ENCODE assay signal across 20 cellular contexts in genomic region chr16:89120921-89121351, GRCh38. TPM values are rescaled to one million over a fixed set of nuclear protein-coding genes. Genes with fewer than 3 reads are reported as not detected.
DNase-seq lines count a peak whose midpoint lies in the region; ATAC-seq, FAIRE-seq and TF ChIP-seq lines count a peak whose summit lies in the region.
"Had no signal": no experiment of that assay in that cellular context is flagged by ENCODE, and none has a peak within 500 bp of the region (broad histone marks: within the 10 kb centered on the region; RNA-seq: fewer than 3 reads in every experiment).

No MANE protein-coding gene starts in this region.

- intact Hi-C loops in CD14-positive monocyte (cut with micrococcal nuclease) = no loop called here

- POLR2A ChIA-PET in WTC11 (lab: Charles Lee) = no interaction called here

- TF ChIP-seq CTCF in CD14-positive monocyte (IDR thresholded peaks at IDR 0.05) = no peak
- TF ChIP-seq CTCF in WTC11 (IDR thresholded peaks at IDR 0.05) = no peak
- TF ChIP-seq CTCF in type B pancreatic cell (conservative IDR thresholded peaks at IDR 0.05) = no peak

- no peak overlapping the region for H3K4me3 Mint-ChIP-seq in T-helper 2 cell treated with Interferon-gamma antibody and Interleukin-4, amounts not matched to agents 5 μg/mL and 100 μg/mL, for 36 hours
- H3K4me3 Mint-ChIP-seq in CD14-positive monocyte (no peak overlapping the region), WTC11 (no peak overlapping the region), naive B cell (no peak overlapping the region), type B pancreatic cell (no peak overlapping the region)
- H3K4me3 Mint-ChIP-seq: activated CD4-positive, alpha-beta T cell treated with anti-CD3 and anti-CD28 coated beads for 36 hours; brain; endodermal cell; neural crest cell had no signal

- no peaks in the 10 kb centered on the region for H3K9me3 Mint-ChIP-seq in T-helper 2 cell treated with Interferon-gamma antibody and Interleukin-4, amounts not matched to agents 5 μg/mL and 100 μg/mL, for 36 hours
- H3K9me3 Mint-ChIP-seq in CD14-positive monocyte = peaks cover 0 to 4% (median 2%) of the 10 kb centered on the region in 7 donors
- H3K9me3 Mint-ChIP-seq in WTC11 = peaks cover 10% of the 10 kb centered on the region
- H3K9me3 Mint-ChIP-seq in naive B cell = no peaks in the 10 kb centered on the region
- no peaks in the 10 kb centered on the region for H3K9me3 Mint-ChIP-seq in type B pancreatic cell
- H3K9me3 Mint-ChIP-seq: neural crest cell had no signal

- no peaks in the 10 kb centered on the region for H3K27me3 Mint-ChIP-seq in T-helper 2 cell treated with Interferon-gamma antibody and Interleukin-4, amounts not matched to agents 5 μg/mL and 100 μg/mL, for 36 hours (ENCODE audit: low read depth)
- H3K27me3 Mint-ChIP-seq in CD14-positive monocyte (ENCODE audit: low read depth in 3 of 3) (peaks cover 0 to 3% (median 0%) of the 10 kb centered on the region in 3 donors), WTC11 (ENCODE audit: low read depth) (no peaks in the 10 kb centered on the region), naive B cell (no peaks in the 10 kb centered on the region), type B pancreatic cell (no peaks in the 10 kb centered on the region)
- H3K27me3 Mint-ChIP-seq: activated CD4-positive, alpha-beta T cell treated with anti-CD3 and anti-CD28 coated beads for 36 hours; brain had no signal

- DNase-seq in T-helper 2 cell treated with Interferon-gamma antibody and Interleukin-4, amounts not matched to agents 5 μg/mL and 100 μg/mL, for 36 hours (ENCODE audit: low spot score) = no peak
- DNase-seq in T-helper 2 cell = no peak
- peak; percentile 44 for DNase-seq in CD14-positive monocyte (ENCODE audit: low spot score)
- peak; percentile 1 for DNase-seq in WTC11 (ENCODE audit: low spot score)
- no peak for DNase-seq in naive B cell
- DNase-seq in GM19239 (ENCODE audit: insufficient read length, low spot score) = no peak
- DNase-seq in type B pancreatic cell (ENCODE audit: extremely low spot score, unreplicated experiment) = no peak
- no peak for DNase-seq in GOT3 (lab: John Stamatoyannopoulos, UW)
- DNase-seq: activated CD4-positive, alpha-beta T cell treated with anti-CD3 and anti-CD28 coated beads for 36 hours; Calu3; colonic mucosa; endodermal cell; NCI-H1417; NCI-H2107; RPMI8226; stimulated activated CD4-positive, alpha-beta T cell treated with anti-CD3 and anti-CD28 coated beads, Interleukin-4, amount 100 ng/mL, for 24 hours had no signal

- H3K36me3 Mint-ChIP-seq in T-helper 2 cell treated with Interferon-gamma antibody and Interleukin-4, amounts not matched to agents 5 μg/mL and 100 μg/mL, for 36 hours (ENCODE audit: low read depth) = peaks cover 52% of the 10 kb centered on the region
- peaks cover 78 to 89% of the 10 kb centered on the region in 2 donors for H3K36me3 Mint-ChIP-seq in CD14-positive monocyte
- peaks cover 49% of the 10 kb centered on the region for H3K36me3 Mint-ChIP-seq in WTC11
- H3K36me3 Mint-ChIP-seq in naive B cell = peaks cover 4 to 19% of the 10 kb centered on the region in 2 donors
- H3K36me3 Mint-ChIP-seq in type B pancreatic cell = peaks cover 13% of the 10 kb centered on the region

- peak overlapping the region; percentile 3 for H3K27ac Mint-ChIP-seq in T-helper 2 cell treated with Interferon-gamma antibody and Interleukin-4, amounts not matched to agents 5 μg/mL and 100 μg/mL, for 36 hours
- H3K27ac Mint-ChIP-seq in CD14-positive monocyte (no peak overlapping the region), WTC11 (no peak overlapping the region), naive B cell (peak overlapping the region in 4 of 6 donors; percentile 49 to 94 (median 60)), type B pancreatic cell (no peak overlapping the region)
- H3K27ac Mint-ChIP-seq: activated CD4-positive, alpha-beta T cell treated with anti-CD3 and anti-CD28 coated beads for 36 hours; endodermal cell had no signal

- no peak for ATAC-seq in WTC11
- no peak for ATAC-seq in naive B cell (ENCODE audit: low read depth in 2 of 2)
- ATAC-seq: activated CD4-positive, alpha-beta T cell treated with anti-CD3 and anti-CD28 coated beads for 36 hours had no signal

- H3K4me1 Mint-ChIP-seq in T-helper 2 cell treated with Interferon-gamma antibody and Interleukin-4, amounts not matched to agents 5 μg/mL and 100 μg/mL, for 36 hours (ENCODE audit: low read depth) = peaks cover 7% of the 10 kb centered on the region
- peaks cover 22% of the 10 kb centered on the region for H3K4me1 Mint-ChIP-seq in CD14-positive monocyte
- H3K4me1 Mint-ChIP-seq in WTC11 = peaks cover 7% of the 10 kb centered on the region
- H3K4me1 Mint-ChIP-seq in naive B cell = peaks cover 18 to 23% (median 18%) of the 10 kb centered on the region in 3 donors
- H3K4me1 Mint-ChIP-seq in type B pancreatic cell (ENCODE audit: unreplicated experiment) = no peaks in the 10 kb centered on the region
- H3K4me1 Mint-ChIP-seq: endodermal cell had no signal

- CTCF ChIA-PET in WTC11 (lab: Charles Lee) = no interaction called here

- FAIRE-seq in GM19239 (lab: Jason Lieb, UNC) = no peak
- FAIRE-seq: GM18507 had no signal

TF ChIP-seq in WTC11, 78 proteins besides CTCF, POLR2A, EP300 and RAD21:
- TF ChIP-seq ZNF232 (CRISPR knock-in tag; IDR thresholded peaks at IDR 0.05) = no peak
- TF ChIP-seq ZNF121 (CRISPR knock-in tag; IDR thresholded peaks at IDR 0.05) = no peak
- TF ChIP-seq ZNF423 (CRISPR knock-in tag; IDR thresholded peaks at IDR 0.05) = no peak
- TF ChIP-seq CDX4 (CRISPR knock-in tag; IDR thresholded peaks at IDR 0.05; ENCODE audit: borderline replicate concordance) = no peak
- TF ChIP-seq, protein P1, sequence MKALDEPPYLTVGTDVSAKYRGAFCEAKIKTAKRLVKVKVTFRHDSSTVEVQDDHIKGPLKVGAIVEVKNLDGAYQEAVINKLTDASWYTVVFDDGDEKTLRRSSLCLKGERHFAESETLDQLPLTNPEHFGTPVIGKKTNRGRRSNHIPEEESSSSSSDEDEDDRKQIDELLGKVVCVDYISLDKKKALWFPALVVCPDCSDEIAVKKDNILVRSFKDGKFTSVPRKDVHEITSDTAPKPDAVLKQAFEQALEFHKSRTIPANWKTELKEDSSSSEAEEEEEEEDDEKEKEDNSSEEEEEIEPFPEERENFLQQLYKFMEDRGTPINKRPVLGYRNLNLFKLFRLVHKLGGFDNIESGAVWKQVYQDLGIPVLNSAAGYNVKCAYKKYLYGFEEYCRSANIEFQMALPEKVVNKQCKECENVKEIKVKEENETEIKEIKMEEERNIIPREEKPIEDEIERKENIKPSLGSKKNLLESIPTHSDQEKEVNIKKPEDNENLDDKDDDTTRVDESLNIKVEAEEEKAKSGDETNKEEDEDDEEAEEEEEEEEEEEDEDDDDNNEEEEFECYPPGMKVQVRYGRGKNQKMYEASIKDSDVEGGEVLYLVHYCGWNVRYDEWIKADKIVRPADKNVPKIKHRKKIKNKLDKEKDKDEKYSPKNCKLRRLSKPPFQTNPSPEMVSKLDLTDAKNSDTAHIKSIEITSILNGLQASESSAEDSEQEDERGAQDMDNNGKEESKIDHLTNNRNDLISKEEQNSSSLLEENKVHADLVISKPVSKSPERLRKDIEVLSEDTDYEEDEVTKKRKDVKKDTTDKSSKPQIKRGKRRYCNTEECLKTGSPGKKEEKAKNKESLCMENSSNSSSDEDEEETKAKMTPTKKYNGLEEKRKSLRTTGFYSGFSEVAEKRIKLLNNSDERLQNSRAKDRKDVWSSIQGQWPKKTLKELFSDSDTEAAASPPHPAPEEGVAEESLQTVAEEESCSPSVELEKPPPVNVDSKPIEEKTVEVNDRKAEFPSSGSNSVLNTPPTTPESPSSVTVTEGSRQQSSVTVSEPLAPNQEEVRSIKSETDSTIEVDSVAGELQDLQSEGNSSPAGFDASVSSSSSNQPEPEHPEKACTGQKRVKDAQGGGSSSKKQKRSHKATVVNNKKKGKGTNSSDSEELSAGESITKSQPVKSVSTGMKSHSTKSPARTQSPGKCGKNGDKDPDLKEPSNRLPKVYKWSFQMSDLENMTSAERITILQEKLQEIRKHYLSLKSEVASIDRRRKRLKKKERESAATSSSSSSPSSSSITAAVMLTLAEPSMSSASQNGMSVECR (CRISPR knock-in tag; IDR thresholded peaks at IDR 0.05; ENCODE audit: borderline replicate concordance) = no peak
- no peak for TF ChIP-seq ZNF671 (CRISPR knock-in tag; IDR thresholded peaks at IDR 0.05)

RNA-seq across cellular contexts. Expression of gene ACSF3, which starts 27.3 kb away (rescaled TPM):
- polyA plus RNA-seq in CD14-positive monocyte = 10 to 100 TPM; 23.5 to 26.4 TPM
- total RNA-seq in WTC11 (2021) = 22.9 to 29.5 TPM (median 26.4 TPM) in 3 replicates
- polyA plus RNA-seq in naive B cell (ENCODE audit: low read depth in 6 of 6) = 10 to 100 TPM; 30.0 to 43.6 (median 33.9) TPM
- 23.6 and 29.0 TPM in 2 replicates for total RNA-seq in type B pancreatic cell (ENCODE audit: low replicate concordance)

RNA-seq across cellular contexts. Expression of gene CDH15, which starts 50.6 kb away (rescaled TPM):
- not detected for polyA plus RNA-seq in CD14-positive monocyte
- total RNA-seq in WTC11 (2021) = 0.41 to 0.76 TPM (median 0.46 TPM) in 3 replicates
- polyA plus RNA-seq in naive B cell (ENCODE audit: low read depth in 6 of 6) = not detected
- total RNA-seq in type B pancreatic cell (ENCODE audit: low replicate concordance) = 5.0 TPM in 1 of 2 replicates, not detected in the other
- total RNA-seq: activated CD4-positive, alpha-beta T cell treated with anti-CD3 and anti-CD28 coated beads for 36 hours; Calu3; colonic mucosa; neural crest cell; ureter had no signal

Comparison
In these comparisons a context has a peak if more than half of its experiments do, and no peak if none do; other contexts are left out.
1. DNase-seq: peak in CD14-positive monocyte (single experiment) and WTC11 (single experiment); none in T-helper 2 cell treated with Interferon-gamma antibody and Interleukin-4, amounts not matched to agents 5 μg/mL and 100 μg/mL, for 36 hours (single experiment), T-helper 2 cell (0 of 5), naive B cell (single experiment), GM19239 (single experiment), type B pancreatic cell (single experiment) and GOT3 (single experiment).
2. H3K27ac Mint-ChIP-seq: peak in T-helper 2 cell treated with Interferon-gamma antibody and Interleukin-4, amounts not matched to agents 5 μg/mL and 100 μg/mL, for 36 hours (single experiment) and naive B cell (4 of 6); none in CD14-positive monocyte (0 of 7), WTC11 (single experiment) and type B pancreatic cell (single experiment).